Comparison of ENCODE assay signal across 1 cellular context in genomic region chr15:74906450-74907276, GRCh38.
TF ChIP-seq lines count a peak whose summit lies in the region.

A gene with protein sequence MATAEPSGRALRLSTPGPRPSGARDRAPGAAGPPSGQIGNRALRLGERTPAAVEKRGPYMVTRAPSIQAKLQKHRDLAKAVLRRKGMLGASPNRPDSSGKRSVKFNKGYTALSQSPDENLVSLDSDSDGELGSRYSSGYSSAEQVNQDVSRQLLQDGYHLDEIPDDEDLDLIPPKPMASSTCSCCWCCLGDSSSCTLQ (minus strand): TSS chr15:74906851. CDS start chr15:74906800, 51 bp downstream.

TF ChIP-seq in K562, 482 proteins besides CTCF, POLR2A, EP300 and RAD21 (continued from another document and continues in another):
- TF ChIP-seq, protein P1, sequence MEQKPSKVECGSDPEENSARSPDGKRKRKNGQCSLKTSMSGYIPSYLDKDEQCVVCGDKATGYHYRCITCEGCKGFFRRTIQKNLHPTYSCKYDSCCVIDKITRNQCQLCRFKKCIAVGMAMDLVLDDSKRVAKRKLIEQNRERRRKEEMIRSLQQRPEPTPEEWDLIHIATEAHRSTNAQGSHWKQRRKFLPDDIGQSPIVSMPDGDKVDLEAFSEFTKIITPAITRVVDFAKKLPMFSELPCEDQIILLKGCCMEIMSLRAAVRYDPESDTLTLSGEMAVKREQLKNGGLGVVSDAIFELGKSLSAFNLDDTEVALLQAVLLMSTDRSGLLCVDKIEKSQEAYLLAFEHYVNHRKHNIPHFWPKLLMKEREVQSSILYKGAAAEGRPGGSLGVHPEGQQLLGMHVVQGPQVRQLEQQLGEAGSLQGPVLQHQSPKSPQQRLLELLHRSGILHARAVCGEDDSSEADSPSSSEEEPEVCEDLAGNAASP (IDR thresholded peaks at IDR 0.05): no peak
- TF ChIP-seq, protein P2, sequence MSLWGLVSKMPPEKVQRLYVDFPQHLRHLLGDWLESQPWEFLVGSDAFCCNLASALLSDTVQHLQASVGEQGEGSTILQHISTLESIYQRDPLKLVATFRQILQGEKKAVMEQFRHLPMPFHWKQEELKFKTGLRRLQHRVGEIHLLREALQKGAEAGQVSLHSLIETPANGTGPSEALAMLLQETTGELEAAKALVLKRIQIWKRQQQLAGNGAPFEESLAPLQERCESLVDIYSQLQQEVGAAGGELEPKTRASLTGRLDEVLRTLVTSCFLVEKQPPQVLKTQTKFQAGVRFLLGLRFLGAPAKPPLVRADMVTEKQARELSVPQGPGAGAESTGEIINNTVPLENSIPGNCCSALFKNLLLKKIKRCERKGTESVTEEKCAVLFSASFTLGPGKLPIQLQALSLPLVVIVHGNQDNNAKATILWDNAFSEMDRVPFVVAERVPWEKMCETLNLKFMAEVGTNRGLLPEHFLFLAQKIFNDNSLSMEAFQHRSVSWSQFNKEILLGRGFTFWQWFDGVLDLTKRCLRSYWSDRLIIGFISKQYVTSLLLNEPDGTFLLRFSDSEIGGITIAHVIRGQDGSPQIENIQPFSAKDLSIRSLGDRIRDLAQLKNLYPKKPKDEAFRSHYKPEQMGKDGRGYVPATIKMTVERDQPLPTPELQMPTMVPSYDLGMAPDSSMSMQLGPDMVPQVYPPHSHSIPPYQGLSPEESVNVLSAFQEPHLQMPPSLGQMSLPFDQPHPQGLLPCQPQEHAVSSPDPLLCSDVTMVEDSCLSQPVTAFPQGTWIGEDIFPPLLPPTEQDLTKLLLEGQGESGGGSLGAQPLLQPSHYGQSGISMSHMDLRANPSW (CRISPR knock-in tag; IDR thresholded peaks at IDR 0.05): no peak
- TF ChIP-seq COPS2 (conservative IDR thresholded peaks at IDR 0.05): no peak
- no peak for TF ChIP-seq PTTG1 (tag; IDR thresholded peaks at IDR 0.05; ENCODE audit: low read depth)
- TF ChIP-seq, protein P3, sequence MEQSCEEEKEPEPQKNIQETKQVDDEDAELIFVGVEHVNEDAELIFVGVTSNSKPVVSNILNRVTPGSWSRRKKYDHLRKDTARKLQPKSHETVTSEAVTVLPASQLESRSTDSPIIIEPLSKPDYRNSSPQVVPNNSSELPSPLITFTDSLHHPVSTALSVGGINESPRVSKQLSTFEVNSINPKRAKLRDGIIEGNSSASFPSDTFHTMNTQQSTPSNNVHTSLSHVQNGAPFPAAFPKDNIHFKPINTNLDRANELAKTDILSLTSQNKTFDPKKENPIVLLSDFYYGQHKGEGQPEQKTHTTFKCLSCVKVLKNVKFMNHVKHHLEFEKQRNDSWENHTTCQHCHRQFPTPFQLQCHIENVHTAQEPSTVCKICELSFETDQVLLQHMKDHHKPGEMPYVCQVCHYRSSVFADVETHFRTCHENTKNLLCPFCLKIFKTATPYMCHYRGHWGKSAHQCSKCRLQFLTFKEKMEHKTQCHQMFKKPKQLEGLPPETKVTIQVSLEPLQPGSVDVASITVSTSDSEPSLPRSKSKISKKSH (CRISPR knock-in tag; IDR thresholded peaks at IDR 0.05): no peak
- TF ChIP-seq NFRKB (IDR thresholded peaks at IDR 0.05; ENCODE audit: low read depth): peak; percentile 53
- TF ChIP-seq DDX20 (tag; IDR thresholded peaks at IDR 0.05; ENCODE audit: low read depth): no peak
- TF ChIP-seq GMEB1 (CRISPR knock-in tag; IDR thresholded peaks at IDR 0.05): peak; percentile 7; the same call in 1 of the 2 replicates
- peak; percentile 57; the same call in 1 of the 2 replicates for TF ChIP-seq CREM (IDR thresholded peaks at IDR 0.05; ENCODE audit: low read depth)
- TF ChIP-seq, protein P4, sequence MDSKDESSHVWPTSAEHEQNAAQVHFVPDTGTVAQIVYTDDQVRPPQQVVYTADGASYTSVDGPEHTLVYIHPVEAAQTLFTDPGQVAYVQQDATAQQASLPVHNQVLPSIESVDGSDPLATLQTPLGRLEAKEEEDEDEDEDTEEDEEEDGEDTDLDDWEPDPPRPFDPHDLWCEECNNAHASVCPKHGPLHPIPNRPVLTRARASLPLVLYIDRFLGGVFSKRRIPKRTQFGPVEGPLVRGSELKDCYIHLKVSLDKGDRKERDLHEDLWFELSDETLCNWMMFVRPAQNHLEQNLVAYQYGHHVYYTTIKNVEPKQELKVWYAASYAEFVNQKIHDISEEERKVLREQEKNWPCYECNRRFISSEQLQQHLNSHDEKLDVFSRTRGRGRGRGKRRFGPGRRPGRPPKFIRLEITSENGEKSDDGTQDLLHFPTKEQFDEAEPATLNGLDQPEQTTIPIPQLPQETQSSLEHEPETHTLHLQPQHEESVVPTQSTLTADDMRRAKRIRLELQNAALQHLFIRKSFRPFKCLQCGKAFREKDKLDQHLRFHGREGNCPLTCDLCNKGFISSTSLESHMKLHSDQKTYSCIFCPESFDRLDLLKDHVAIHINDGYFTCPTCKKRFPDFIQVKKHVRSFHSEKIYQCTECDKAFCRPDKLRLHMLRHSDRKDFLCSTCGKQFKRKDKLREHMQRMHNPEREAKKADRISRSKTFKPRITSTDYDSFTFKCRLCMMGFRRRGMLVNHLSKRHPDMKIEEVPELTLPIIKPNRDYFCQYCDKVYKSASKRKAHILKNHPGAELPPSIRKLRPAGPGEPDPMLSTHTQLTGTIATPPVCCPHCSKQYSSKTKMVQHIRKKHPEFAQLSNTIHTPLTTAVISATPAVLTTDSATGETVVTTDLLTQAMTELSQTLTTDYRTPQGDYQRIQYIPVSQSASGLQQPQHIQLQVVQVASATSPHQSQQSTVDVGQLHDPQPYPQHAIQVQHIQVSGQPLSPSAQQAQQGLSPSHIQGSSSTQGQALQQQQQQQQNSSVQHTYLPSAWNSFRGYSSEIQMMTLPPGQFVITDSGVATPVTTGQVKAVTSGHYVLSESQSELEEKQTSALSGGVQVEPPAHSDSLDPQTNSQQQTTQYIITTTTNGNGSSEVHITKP (IDR thresholded peaks at IDR 0.05; ENCODE audit: partially characterized antibody): peak; percentile 25
- no peak for TF ChIP-seq RCOR1 (IDR thresholded peaks at IDR 0.05; ENCODE audit: borderline replicate concordance in 1 of 2, low read depth in 2 of 2, low read length in 2 of 2)
- peak; percentile 20; the same call in 1 of the 2 replicates for TF ChIP-seq HDAC2 (IDR thresholded peaks at IDR 0.05)
- TF ChIP-seq, protein P5, sequence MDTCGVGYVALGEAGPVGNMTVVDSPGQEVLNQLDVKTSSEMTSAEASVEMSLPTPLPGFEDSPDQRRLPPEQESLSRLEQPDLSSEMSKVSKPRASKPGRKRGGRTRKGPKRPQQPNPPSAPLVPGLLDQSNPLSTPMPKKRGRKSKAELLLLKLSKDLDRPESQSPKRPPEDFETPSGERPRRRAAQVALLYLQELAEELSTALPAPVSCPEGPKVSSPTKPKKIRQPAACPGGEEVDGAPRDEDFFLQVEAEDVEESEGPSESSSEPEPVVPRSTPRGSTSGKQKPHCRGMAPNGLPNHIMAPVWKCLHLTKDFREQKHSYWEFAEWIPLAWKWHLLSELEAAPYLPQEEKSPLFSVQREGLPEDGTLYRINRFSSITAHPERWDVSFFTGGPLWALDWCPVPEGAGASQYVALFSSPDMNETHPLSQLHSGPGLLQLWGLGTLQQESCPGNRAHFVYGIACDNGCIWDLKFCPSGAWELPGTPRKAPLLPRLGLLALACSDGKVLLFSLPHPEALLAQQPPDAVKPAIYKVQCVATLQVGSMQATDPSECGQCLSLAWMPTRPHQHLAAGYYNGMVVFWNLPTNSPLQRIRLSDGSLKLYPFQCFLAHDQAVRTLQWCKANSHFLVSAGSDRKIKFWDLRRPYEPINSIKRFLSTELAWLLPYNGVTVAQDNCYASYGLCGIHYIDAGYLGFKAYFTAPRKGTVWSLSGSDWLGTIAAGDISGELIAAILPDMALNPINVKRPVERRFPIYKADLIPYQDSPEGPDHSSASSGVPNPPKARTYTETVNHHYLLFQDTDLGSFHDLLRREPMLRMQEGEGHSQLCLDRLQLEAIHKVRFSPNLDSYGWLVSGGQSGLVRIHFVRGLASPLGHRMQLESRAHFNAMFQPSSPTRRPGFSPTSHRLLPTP (IDR thresholded peaks at IDR 0.05; ENCODE audit: borderline replicate concordance, extremely low read depth, insufficient read length): no peak
- TF ChIP-seq CREB1 (IDR thresholded peaks at IDR 0.05): peak; percentile 22
- TF ChIP-seq CREB1 (CRISPR knock-in tag; IDR thresholded peaks at IDR 0.05): peak; percentile 38; the same call in 1 of the 2 replicates
- TF ChIP-seq PML (IDR thresholded peaks at IDR 0.05; ENCODE audit: low read length): peak; percentile 59
- TF ChIP-seq ARID2 (IDR thresholded peaks at IDR 0.05): no peak
- no peak for TF ChIP-seq MED1 (CRISPR knock-in tag; IDR thresholded peaks at IDR 0.05; ENCODE audit: borderline replicate concordance)
- TF ChIP-seq RBM14 (IDR thresholded peaks at IDR 0.05; ENCODE audit: borderline replicate concordance, insufficient read depth, low read depth, low read length): no peak
- TF ChIP-seq SAFB (IDR thresholded peaks at IDR 0.05; ENCODE audit: borderline replicate concordance, low read depth, low read length): peak; percentile 32; the same call in 1 of the 2 replicates
- TF ChIP-seq KLF10 (CRISPR knock-in tag; IDR thresholded peaks at IDR 0.05): no peak
- TF ChIP-seq SNAPC5 (CRISPR knock-in tag; IDR thresholded peaks at IDR 0.05): no peak
- TF ChIP-seq SAP30 (IDR thresholded peaks at IDR 0.05; ENCODE audit: borderline replicate concordance, insufficient read depth, low read depth, low read length, poor library complexity, severe bottlenecking): peak; percentile 71
- TF ChIP-seq, protein P6, sequence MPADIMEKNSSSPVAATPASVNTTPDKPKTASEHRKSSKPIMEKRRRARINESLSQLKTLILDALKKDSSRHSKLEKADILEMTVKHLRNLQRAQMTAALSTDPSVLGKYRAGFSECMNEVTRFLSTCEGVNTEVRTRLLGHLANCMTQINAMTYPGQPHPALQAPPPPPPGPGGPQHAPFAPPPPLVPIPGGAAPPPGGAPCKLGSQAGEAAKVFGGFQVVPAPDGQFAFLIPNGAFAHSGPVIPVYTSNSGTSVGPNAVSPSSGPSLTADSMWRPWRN (IDR thresholded peaks at IDR 0.05; ENCODE audit: low read depth): no peak
- no peak for TF ChIP-seq TRIM28 (IDR thresholded peaks at IDR 0.05)
- TF ChIP-seq GATAD2B (IDR thresholded peaks at IDR 0.05; ENCODE audit: borderline replicate concordance): 0 out of 2 replicates have a peak, but pooled peaks have one; percentile 53
- no peak for TF ChIP-seq ZNF780A (CRISPR knock-in tag; IDR thresholded peaks at IDR 0.05)
- TF ChIP-seq MBD2 (IDR thresholded peaks at IDR 0.05; ENCODE audit: borderline replicate concordance, low read depth): no peak; the same call in 1 of the 2 replicates
